In the genomic region with DNA sequence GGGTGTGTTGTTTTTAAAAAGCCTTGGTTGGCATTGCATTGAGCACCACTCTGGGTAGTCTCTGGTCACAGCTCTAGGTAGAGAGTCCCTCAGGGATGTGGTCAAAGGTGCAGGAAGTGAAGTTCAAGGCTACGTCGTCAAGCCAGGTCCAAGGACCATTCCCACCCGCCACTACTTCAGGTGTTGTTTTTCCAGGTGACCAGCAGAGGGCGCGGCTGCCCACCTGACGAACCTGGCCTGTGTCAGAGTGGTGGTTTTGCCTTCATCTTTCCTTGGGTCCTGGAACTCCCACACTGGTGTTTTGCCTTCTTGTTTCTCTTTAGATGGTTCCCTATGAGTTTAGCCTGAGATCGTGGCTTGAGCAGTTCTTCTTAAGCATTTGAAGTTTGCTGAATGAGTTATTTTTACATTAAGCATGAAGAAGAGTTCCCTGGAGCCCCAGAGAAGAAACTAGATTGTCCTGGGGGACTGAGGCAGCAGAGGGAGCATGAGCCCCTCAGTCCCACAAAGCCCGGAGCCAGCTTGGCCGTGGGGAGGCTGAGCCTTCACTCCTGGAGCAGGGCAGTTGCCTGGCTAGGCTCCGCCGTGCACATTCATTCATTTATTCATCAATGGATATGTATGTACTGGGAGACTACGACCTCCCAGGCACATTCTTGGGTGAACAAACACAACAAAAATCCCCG, we compare ENCODE assay signal across 1 cellular context.
TF ChIP-seq lines count a peak whose summit lies in the region.

No MANE protein-coding gene starts in this region.

TF ChIP-seq in K562, 482 proteins besides CTCF, POLR2A, EP300 and RAD21 (continued from another document):
- TF ChIP-seq ZNF3 (CRISPR knock-in tag; IDR thresholded peaks at IDR 0.05) = no peak
- no peak for TF ChIP-seq ZBTB17 (CRISPR knock-in tag; IDR thresholded peaks at IDR 0.05)
